16 cellular contexts compared by ENCODE assay signal in genomic region chr7:142488842-142489241, GRCh38.
A peak's percentile ranks its signal among the peaks of the same experiment; 100 is the strongest.
DNase-seq lines count a peak whose midpoint lies in the region; ATAC-seq, FAIRE-seq and TF ChIP-seq lines count a peak whose summit lies in the region.
"Had no signal": no experiment of that assay in that cellular context is flagged by ENCODE, and none has a peak within 500 bp of the region (broad histone marks: within the 10 kb centered on the region; RNA-seq: fewer than 3 reads in every experiment).

No MANE protein-coding gene starts in this region.

- WGBS in small intestine, 3 donors = 88 to 90% (median 90%) methylated on average over 7 of the region's 7 CpGs

- FAIRE-seq in bronchial epithelial cell (lab: Jason Lieb, UNC) (no peak), keratinocyte (lab: Jason Lieb, UNC) (no peak), small intestine (lab: Jason Lieb, UNC) (no peak)
- FAIRE-seq: A204.1 had no signal

- no peak for DNase-seq in activated naive CD8-positive, alpha-beta T cell treated with anti-CD3 and anti-CD28 coated beads for 36 hours
- no peak for DNase-seq in activated naive CD8-positive, alpha-beta T cell treated with anti-CD3 and anti-CD28 coated beads, Interleukin-2, amount 50 U/mL, for 24 hours
- DNase-seq in bronchial epithelial cell (ENCODE audit: low read depth) (peak; percentile 61), keratinocyte (ENCODE audit: low read depth, low spot score) (peak; percentile 5), small intestine (peak; percentile 79), OCI-M2 (lab: John Stamatoyannopoulos, UW; ENCODE audit: unreplicated experiment) (no peak), CD1c-positive myeloid dendritic cell (ENCODE audit: extremely low spot score) (no peak)
- no peak for DNase-seq in activated CD4-positive, alpha-beta T cell treated with anti-CD3 and anti-CD28 coated beads, Interleukin-2, amount 50 U/mL, for 1 hour
- DNase-seq: H9, MV-4-11, NCI-H187 treated with DMSO at 0.1 percent for 48 hours, NCI-H510A, NCI-H82 had no signal

- H3K79me2 ChIP-seq in keratinocyte (ENCODE audit: control insufficient read depth, insufficient read depth, low read length) = no peaks in the 10 kb centered on the region

- H3K4me3 Mint-ChIP-seq in activated naive CD8-positive, alpha-beta T cell treated with anti-CD3 and anti-CD28 coated beads for 36 hours = no peak overlapping the region
- H3K4me3 Mint-ChIP-seq in activated naive CD8-positive, alpha-beta T cell treated with anti-CD3 and anti-CD28 coated beads, Interleukin-2, amount 50 U/mL, for 24 hours = no peak overlapping the region
- H3K4me3 Mint-ChIP-seq: H9 had no signal

- no peaks in the 10 kb centered on the region for H3K9me3 Mint-ChIP-seq in activated naive CD8-positive, alpha-beta T cell treated with anti-CD3 and anti-CD28 coated beads for 36 hours
- no peaks in the 10 kb centered on the region for H3K9me3 Mint-ChIP-seq in activated naive CD8-positive, alpha-beta T cell treated with anti-CD3 and anti-CD28 coated beads, Interleukin-2, amount 50 U/mL, for 24 hours
- H3K9me3 Mint-ChIP-seq: H9, IgD-negative memory B cell had no signal

- no peaks in the 10 kb centered on the region for H3K9me1 ChIP-seq in keratinocyte (ENCODE audit: control insufficient read depth, extremely low read depth, insufficient read depth, low read length)

- TF ChIP-seq CTCF in bronchial epithelial cell (IDR thresholded peaks at IDR 0.05; ENCODE audit: insufficient read depth, low read length, severe bottlenecking) (no peak), keratinocyte (optimal IDR thresholded peaks at IDR 0.05 in 1 of 3, IDR thresholded peaks at IDR 0.05 in 1 of 3, conservative IDR thresholded peaks at IDR 0.05 in 1 of 3; ENCODE audit: extremely low read depth in 1 of 3, insufficient read depth in 2 of 3, low read length in 3 of 3) (no peak)

- H3K4me2 ChIP-seq in keratinocyte (ENCODE audit: control insufficient read depth, extremely low read depth, insufficient read depth, low read depth, low read length) = no peak overlapping the region

- peaks cover 26% of the 10 kb centered on the region for H3K4me1 Mint-ChIP-seq in activated naive CD8-positive, alpha-beta T cell treated with anti-CD3 and anti-CD28 coated beads for 36 hours
- peaks cover 21% of the 10 kb centered on the region for H3K4me1 Mint-ChIP-seq in activated naive CD8-positive, alpha-beta T cell treated with anti-CD3 and anti-CD28 coated beads, Interleukin-2, amount 50 U/mL, for 24 hours

- H4K20me1 ChIP-seq in keratinocyte (ENCODE audit: control insufficient read depth, extremely low read depth, insufficient read depth, low read length) = no peaks in the 10 kb centered on the region

- no peaks in the 10 kb centered on the region for H3K36me3 Mint-ChIP-seq in activated naive CD8-positive, alpha-beta T cell treated with anti-CD3 and anti-CD28 coated beads for 36 hours
- H3K36me3 Mint-ChIP-seq in activated naive CD8-positive, alpha-beta T cell treated with anti-CD3 and anti-CD28 coated beads, Interleukin-2, amount 50 U/mL, for 24 hours (ENCODE audit: low read depth) = no peaks in the 10 kb centered on the region

- H3K36me3 ChIP-seq in bronchial epithelial cell (ENCODE audit: control insufficient read depth, insufficient read depth, low read length) (no peaks in the 10 kb centered on the region), keratinocyte (ENCODE audit: control insufficient read depth in 2 of 2, extremely low read depth in 1 of 2, insufficient read depth in 2 of 2, low read length in 2 of 2) (no peaks in the 10 kb centered on the region), small intestine (ENCODE audit: control insufficient read depth in 2 of 2, insufficient read depth in 2 of 2, low read length in 2 of 2) (no peaks in the 10 kb centered on the region)

- H3K4me3 ChIP-seq in bronchial epithelial cell (ENCODE audit: low read depth, low read length) (no peak overlapping the region), keratinocyte (ENCODE audit: control insufficient read depth in 2 of 3, extremely low read depth in 1 of 3, insufficient read depth in 2 of 3, low read depth in 1 of 3, low read length in 3 of 3) (no peak overlapping the region), small intestine (ENCODE audit: low read depth in 1 of 2, low read length in 2 of 2) (no peak overlapping the region)

- no peak overlapping the region for H2AFZ ChIP-seq in keratinocyte (ENCODE audit: control insufficient read depth, low read length)

- no peaks in the 10 kb centered on the region for H3K27me3 Mint-ChIP-seq in activated naive CD8-positive, alpha-beta T cell treated with anti-CD3 and anti-CD28 coated beads for 36 hours
- no peaks in the 10 kb centered on the region for H3K27me3 Mint-ChIP-seq in activated naive CD8-positive, alpha-beta T cell treated with anti-CD3 and anti-CD28 coated beads, Interleukin-2, amount 50 U/mL, for 24 hours

- no peaks in the 10 kb centered on the region for H3K9me3 ChIP-seq in keratinocyte (ENCODE audit: control insufficient read depth, low read depth, low read length)
- no peaks in the 10 kb centered on the region for H3K9me3 ChIP-seq in small intestine (ENCODE audit: control insufficient read depth, low read depth)

- ATAC-seq in activated naive CD8-positive, alpha-beta T cell treated with anti-CD3 and anti-CD28 coated beads, Interleukin-2, amount 50 U/mL, for 24 hours = no peak

- dilution Hi-C loops in keratinocyte (cut with MboI; ENCODE audit: extremely low pct_ligation_motif_present, low sequenced_read_pairs) = no loop called here

- peak overlapping the region; percentile 65 for H3K27ac Mint-ChIP-seq in activated naive CD8-positive, alpha-beta T cell treated with anti-CD3 and anti-CD28 coated beads for 36 hours
- no peak overlapping the region for H3K27ac Mint-ChIP-seq in activated naive CD8-positive, alpha-beta T cell treated with anti-CD3 and anti-CD28 coated beads, Interleukin-2, amount 50 U/mL, for 24 hours
- H3K27ac Mint-ChIP-seq: IgD-negative memory B cell had no signal

- peaks cover 2% of the 10 kb centered on the region for H3K27me3 ChIP-seq in bronchial epithelial cell (ENCODE audit: control insufficient read depth, insufficient read depth, low read length)
- H3K27me3 ChIP-seq in keratinocyte (ENCODE audit: control insufficient read depth, extremely low read depth, insufficient read depth, low read length) = no peaks in the 10 kb centered on the region
- no peaks in the 10 kb centered on the region for H3K27me3 ChIP-seq in small intestine (ENCODE audit: control insufficient read depth in 2 of 2, insufficient read depth in 2 of 2, low read length in 2 of 2)

- H3K27ac ChIP-seq in keratinocyte (ENCODE audit: control insufficient read depth, insufficient read depth, low read length) (no peak overlapping the region), small intestine (ENCODE audit: low read depth in 1 of 2, low read length in 1 of 2) (no peak overlapping the region)
- H3K27ac ChIP-seq: C4-2B had no signal

- H3K9ac ChIP-seq in keratinocyte (ENCODE audit: control insufficient read depth, extremely low read depth, insufficient read depth, low read length) = no peak overlapping the region

- no peaks in the 10 kb centered on the region for H3K4me1 ChIP-seq in keratinocyte (ENCODE audit: control insufficient read depth, extremely low read depth, insufficient read depth, low read length)
- no peaks in the 10 kb centered on the region for H3K4me1 ChIP-seq in small intestine (ENCODE audit: control insufficient read depth in 2 of 2, insufficient read depth in 1 of 2, low read depth in 1 of 2, low read length in 1 of 2)

Comparison
In these comparisons a context has a peak if more than half of its experiments do, and no peak if none do; other contexts are left out.
1. DNase-seq: peak in bronchial epithelial cell (single experiment), keratinocyte (single experiment) and small intestine (single experiment); none in activated naive CD8-positive, alpha-beta T cell treated with anti-CD3 and anti-CD28 coated beads for 36 hours (single experiment), activated naive CD8-positive, alpha-beta T cell treated with anti-CD3 and anti-CD28 coated beads, Interleukin-2, amount 50 U/mL, for 24 hours (single experiment), activated CD4-positive, alpha-beta T cell treated with anti-CD3 and anti-CD28 coated beads, Interleukin-2, amount 50 U/mL, for 1 hour (single experiment), OCI-M2 (single experiment) and CD1c-positive myeloid dendritic cell (single experiment).